Comparison of ENCODE assay signal across 14 cellular contexts in the genomic region with DNA sequence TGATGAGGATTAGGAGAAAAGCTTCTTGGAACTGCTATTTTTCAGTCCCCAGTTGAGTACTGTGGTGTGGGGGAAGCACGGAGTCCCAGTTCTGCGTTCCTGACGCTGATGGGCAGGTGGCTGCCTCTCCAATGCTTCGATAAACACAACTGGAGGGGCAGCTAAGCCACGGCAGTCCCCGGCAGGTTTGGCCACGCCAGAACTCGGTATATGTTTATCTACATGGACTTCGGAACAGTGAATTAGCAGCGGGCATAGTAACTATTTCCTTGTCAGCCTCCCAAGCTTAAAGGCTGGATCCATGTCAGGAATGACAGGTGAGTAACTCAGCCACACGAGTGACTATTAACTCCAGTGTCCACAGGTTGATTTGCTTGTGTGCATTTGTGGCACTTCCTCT.
DNase-seq lines count a peak whose midpoint lies in the region; ATAC-seq and TF ChIP-seq lines count a peak whose summit lies in the region.
"Had no signal": no experiment of that assay in that cellular context is flagged by ENCODE, and none has a peak within 500 bp of the region (broad histone marks: within the 10 kb centered on the region; RNA-seq: fewer than 3 reads in every experiment).

No MANE protein-coding gene starts in this region.

- in situ Hi-C loops in transverse colon (cut with MboI; ENCODE audit: low pct_ligation_motif_present in 1 of 4, low pct_unique_long_range_greater_than_20kb in 1 of 4, low sequenced_read_pairs in 3 of 4) = no loop called here

- H3K4me1 Mint-ChIP-seq in T-helper 17 cell = peaks cover 12% of the 10 kb centered on the region
- H3K4me1 Mint-ChIP-seq in stimulated activated effector memory CD8-positive, alpha-beta T cell treated with anti-CD3 and anti-CD28 coated beads, Interleukin-12 subunit alpha, Interleukin-12 subunit beta, amount 100 ng/mL, for 72 hours = peaks cover 9% of the 10 kb centered on the region
- H3K4me1 Mint-ChIP-seq: B cell had no signal

- H3K36me3 Mint-ChIP-seq in T-helper 17 cell (ENCODE audit: low read depth) = peaks cover 4% of the 10 kb centered on the region
- peaks cover 17% of the 10 kb centered on the region for H3K36me3 Mint-ChIP-seq in stimulated activated effector memory CD8-positive, alpha-beta T cell treated with anti-CD3 and anti-CD28 coated beads, Interleukin-12 subunit alpha, Interleukin-12 subunit beta, amount 100 ng/mL, for 72 hours

- H3K27me3 ChIP-seq in duodenal mucosa (ENCODE audit: control insufficient read depth in 1 of 2, insufficient read depth in 2 of 2, low read length in 2 of 2) (no peaks in the 10 kb centered on the region), transverse colon (no peaks in the 10 kb centered on the region)

- TF ChIP-seq CTCF in transverse colon (IDR thresholded peaks at IDR 0.05) (no peak), coronary artery (IDR thresholded peaks at IDR 0.05) (no peak)

- WGBS in transverse colon (ENCODE audit: low coverage in 1 of 2), 2 donors = 30 to 55% methylated on average over 10 to 11 of the region's 11 CpGs

- H3K9me3 ChIP-seq in T-helper 17 cell (ENCODE audit: control insufficient read depth, low read length, poor library complexity, severe bottlenecking) = no peaks in the 10 kb centered on the region
- no peaks in the 10 kb centered on the region for H3K9me3 ChIP-seq in duodenal mucosa (ENCODE audit: control insufficient read depth in 1 of 2, low read length in 2 of 2)
- H3K9me3 ChIP-seq in transverse colon = no peaks in the 10 kb centered on the region

- DNase-seq in T-helper 17 cell (no peak), mucosa of gallbladder (ENCODE audit: low spot score) (peak; percentile 44), transverse colon (peak; percentile 51), coronary artery (ENCODE audit: low spot score) (no peak)
- DNase-seq in stimulated activated effector memory CD8-positive, alpha-beta T cell treated with anti-CD3 and anti-CD28 coated beads, Interleukin-12 subunit alpha, Interleukin-12 subunit beta, amount 100 ng/mL, for 72 hours (ENCODE audit: low spot score in 2 of 2) = no peak
- DNase-seq: C1 segment of cervical spinal cord; Calu3; CD4-positive, alpha-beta T cell; DMS 273 treated with DMSO at 0.1 percent for 48 hours; HCEC 1CT; HFFc6 had no signal

- H3K27ac ChIP-seq in duodenal mucosa (ENCODE audit: low read depth, low read length) (no peak overlapping the region), transverse colon (peak overlapping the region in 3 of 4 donors; percentile 12 to 51 (median 36)), coronary artery (no peak overlapping the region)

- no peaks in the 10 kb centered on the region for H3K9me3 Mint-ChIP-seq in stimulated activated effector memory CD8-positive, alpha-beta T cell treated with anti-CD3 and anti-CD28 coated beads, Interleukin-12 subunit alpha, Interleukin-12 subunit beta, amount 100 ng/mL, for 72 hours
- H3K9me3 Mint-ChIP-seq: CD4-positive, alpha-beta T cell; HFFc6 had no signal

- H3K27ac Mint-ChIP-seq in T-helper 17 cell = peak overlapping the region; percentile 27
- no peak overlapping the region for H3K27ac Mint-ChIP-seq in stimulated activated effector memory CD8-positive, alpha-beta T cell treated with anti-CD3 and anti-CD28 coated beads, Interleukin-12 subunit alpha, Interleukin-12 subunit beta, amount 100 ng/mL, for 72 hours
- H3K27ac Mint-ChIP-seq: B cell; CD4-positive, alpha-beta T cell; HFFc6 had no signal

- no peak overlapping the region for H3K9ac ChIP-seq in duodenal mucosa (ENCODE audit: low read depth in 1 of 2, low read length in 2 of 2)

- H3K27me3 Mint-ChIP-seq in T-helper 17 cell = no peaks in the 10 kb centered on the region
- H3K27me3 Mint-ChIP-seq: B cell; CD4-positive, alpha-beta T cell had no signal

- no peak overlapping the region for H3K4me3 Mint-ChIP-seq in T-helper 17 cell
- H3K4me3 Mint-ChIP-seq in stimulated activated effector memory CD8-positive, alpha-beta T cell treated with anti-CD3 and anti-CD28 coated beads, Interleukin-12 subunit alpha, Interleukin-12 subunit beta, amount 100 ng/mL, for 72 hours = no peak overlapping the region
- H3K4me3 Mint-ChIP-seq: B cell; CD4-positive, alpha-beta T cell; HFFc6 had no signal

- intact Hi-C loops in transverse colon (cut with DNase I; ENCODE audit: low total_unique reads) = no loop called here

- H3K36me3 ChIP-seq in duodenal mucosa (ENCODE audit: control insufficient read depth in 1 of 2, insufficient read depth in 2 of 2, low read length in 2 of 2) (no peaks in the 10 kb centered on the region), transverse colon (no peaks in the 10 kb centered on the region)

- TF ChIP-seq POLR2A in transverse colon (IDR thresholded peaks at IDR 0.05) = no peak

- no peak for TF ChIP-seq EP300 in transverse colon (IDR thresholded peaks at IDR 0.05; ENCODE audit: low read depth)

- ATAC-seq in T-helper 17 cell (no peak), HG03175 (IDR thresholded peaks at IDR 0.05; ENCODE audit: unreplicated experiment) (no peak)
- ATAC-seq in stimulated activated effector memory CD8-positive, alpha-beta T cell treated with anti-CD3 and anti-CD28 coated beads, Interleukin-12 subunit alpha, Interleukin-12 subunit beta, amount 100 ng/mL, for 72 hours = no peak

- H3K4me1 ChIP-seq in duodenal mucosa (ENCODE audit: control insufficient read depth in 1 of 2, insufficient read depth in 2 of 2, low read length in 2 of 2) (peaks cover 63 to 71% of the 10 kb centered on the region in 2 donors), transverse colon (peaks cover 0 to 56% (median 33%) of the 10 kb centered on the region in 4 donors)

- H3K4me3 ChIP-seq in duodenal mucosa (ENCODE audit: low read depth in 1 of 2, low read length in 2 of 2) (peak overlapping the region; percentile 43), transverse colon (no peak overlapping the region), coronary artery (no peak overlapping the region)

Comparison
In these comparisons a context has a peak if more than half of its experiments do, and no peak if none do; other contexts are left out.
1. DNase-seq: peak in mucosa of gallbladder (single experiment) and transverse colon (single experiment); none in T-helper 17 cell (0 of 3), stimulated activated effector memory CD8-positive, alpha-beta T cell treated with anti-CD3 and anti-CD28 coated beads, Interleukin-12 subunit alpha, Interleukin-12 subunit beta, amount 100 ng/mL, for 72 hours (0 of 2) and coronary artery (single experiment).
2. H3K27ac ChIP-seq: peak in transverse colon (3 of 4); none in duodenal mucosa (single experiment) and coronary artery (0 of 2).
3. H3K4me3 ChIP-seq: peak in duodenal mucosa (2 of 2); none in transverse colon (0 of 4) and coronary artery (single experiment).